8 cellular contexts compared by ENCODE assay signal in the genomic region with DNA sequence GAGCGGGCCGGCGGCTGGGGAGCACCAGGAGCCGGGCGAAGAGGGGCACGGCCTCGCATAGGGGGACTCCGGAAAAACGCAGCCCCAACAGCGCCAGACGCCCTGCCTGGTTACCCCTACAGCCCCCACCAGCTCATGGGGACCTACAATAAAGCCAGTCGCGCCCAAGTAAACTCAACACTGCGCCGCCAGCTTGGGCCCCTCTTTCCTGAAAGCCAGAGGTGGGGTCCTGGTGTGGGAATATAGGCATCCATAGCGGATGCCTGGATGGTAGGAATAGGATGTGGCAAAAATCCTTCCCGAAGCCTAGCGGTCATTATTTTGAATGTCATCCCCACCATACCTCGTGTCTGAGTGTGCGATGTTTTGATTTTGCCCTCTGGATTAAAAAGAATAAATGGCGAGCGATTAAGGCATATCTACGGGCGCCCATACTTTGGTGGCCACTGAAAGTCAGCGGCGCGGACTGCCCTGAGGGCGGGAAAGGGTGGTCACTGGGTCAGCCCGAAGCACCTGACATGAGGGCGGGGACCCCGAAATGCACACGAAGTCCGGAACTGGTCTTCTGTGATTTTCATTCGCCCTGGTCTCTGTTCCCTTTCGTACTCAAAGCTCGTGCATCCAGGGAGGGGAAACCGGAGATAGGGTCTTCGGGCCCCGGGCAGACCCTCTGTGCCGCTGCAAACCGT. TPM values are rescaled to one million over a fixed set of nuclear protein-coding genes. Genes with fewer than 3 reads are reported as not detected.
DNase-seq lines count a peak whose midpoint lies in the region; ATAC-seq and TF ChIP-seq lines count a peak whose summit lies in the region.

A gene with protein sequence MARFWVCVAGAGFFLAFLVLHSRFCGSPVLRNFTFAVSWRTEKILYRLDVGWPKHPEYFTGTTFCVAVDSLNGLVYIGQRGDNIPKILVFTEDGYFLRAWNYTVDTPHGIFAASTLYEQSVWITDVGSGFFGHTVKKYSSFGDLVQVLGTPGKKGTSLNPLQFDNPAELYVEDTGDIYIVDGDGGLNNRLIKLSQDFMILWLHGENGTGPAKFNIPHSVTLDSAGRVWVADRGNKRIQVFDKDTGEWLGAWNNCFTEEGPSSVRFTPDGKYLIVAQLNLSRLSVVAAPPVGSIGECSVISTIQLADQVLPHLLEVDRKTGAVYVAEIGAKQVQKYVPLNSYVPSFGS (plus strand): TSS at position 577 of the 689 bp plus-strand sequence. CDS start 184 bp downstream, outside the sequence.
Gene PROSER1, minus strand, starts transcription at position 210 of the 689 bp plus-strand sequence. CDS start 847 bp downstream, outside the sequence.

- POLR2A ChIA-PET in CD8-positive, alpha-beta T cell (lab: Charles Lee) = interaction anchor here (0.5 to 2.9 kb wide), 9 partner anchors 10 to 1978 kb away, joined by 3 to 15 read pairs (median 4); partner anchors contain the start of genes SUPT20H and UFM1

- H3K36me3 Mint-ChIP-seq in CD8-positive, alpha-beta T cell = peaks cover 26% of the 10 kb centered on the region
- H3K36me3 Mint-ChIP-seq in endodermal cell (ENCODE audit: low read depth) = peaks cover 6% of the 10 kb centered on the region

- intact Hi-C loops in CD8-positive, alpha-beta T cell (cut with DNase I, micrococcal nuclease) = loop anchor here (2.0 to 10.0 kb wide), 8 partner anchors 619 to 1981 kb away; partner anchors contain the start of genes SUPT20H (in 2 of the 2), COG6 (in 1 of the 2), FOXO1 (in 1 of the 2) and MRPS31 (in 1 of the 2)

- H3K27ac ChIP-seq in CD8-positive, alpha-beta T cell (ENCODE audit: low read depth, low read length) = peak within 1 kb of the TSS; percentile 79
- peak within 1 kb of the TSS; percentile 89 for H3K27ac ChIP-seq in endodermal cell (ENCODE audit: low read depth, low read length)

- H3K9me3 Mint-ChIP-seq in CD8-positive, alpha-beta T cell = no peaks in the 10 kb centered on the region
- no peaks in the 10 kb centered on the region for H3K9me3 Mint-ChIP-seq in endodermal cell

- no peaks in the 10 kb centered on the region for H3K36me3 ChIP-seq in CD8-positive, alpha-beta T cell (ENCODE audit: insufficient read depth, low read length)
- H3K36me3 ChIP-seq in NT2/D1 (ENCODE audit: insufficient read depth, insufficient read length, low read length) (peaks cover 3% of the 10 kb centered on the region), endodermal cell (ENCODE audit: control insufficient read depth, insufficient read depth, low read length) (no peaks in the 10 kb centered on the region)

- H3K4me3 Mint-ChIP-seq in CD8-positive, alpha-beta T cell = peak within 1 kb of the TSS; percentile 94
- H3K4me3 Mint-ChIP-seq in endodermal cell = peak within 1 kb of the TSS; percentile 90

- no peaks in the 10 kb centered on the region for H3K27me3 ChIP-seq in CD8-positive, alpha-beta T cell (ENCODE audit: insufficient read depth, low read length)
- H3K27me3 ChIP-seq in NT2/D1 (ENCODE audit: insufficient read depth, insufficient read length) = no peaks in the 10 kb centered on the region
- no peaks in the 10 kb centered on the region for H3K27me3 ChIP-seq in endodermal cell (ENCODE audit: control insufficient read depth, insufficient read depth, low read length, poor library complexity, severe bottlenecking)

- peak; percentile 76 to 95 (median 84) for DNase-seq in CD8-positive, alpha-beta T cell
- DNase-seq in HT-29 (ENCODE audit: low spot score) = peak; percentile 95
- peak; percentile 65 for DNase-seq in NT2/D1 (ENCODE audit: low read depth, low spot score)
- DNase-seq in activated CD8-positive, alpha-beta memory T cell treated with anti-CD3 and anti-CD28 coated beads, Interleukin-2, amount 50 U/mL, for 1 hour (ENCODE audit: extremely low read depth) = peak; percentile 81
- peak; percentile 93 for DNase-seq in endodermal cell
- DNase-seq in mesenteric fat pad (ENCODE audit: low spot score) = peak; percentile 94
- peak; percentile 63 for DNase-seq in stimulated activated CD8-positive, alpha-beta memory T cell treated with anti-CD3 and anti-CD28 coated beads, Interleukin-15, amount 100 ng/mL, for 24 hours (ENCODE audit: low read depth)

- H3K9ac ChIP-seq in NT2/D1 (ENCODE audit: insufficient read length, low read depth) (peak within 1 kb of the TSS; percentile 87), endodermal cell (ENCODE audit: extremely low read depth, low read length, poor library complexity, severe bottlenecking) (peak within 1 kb of the TSS; percentile 79)

- no peak for TF ChIP-seq CTCF in CD8-positive, alpha-beta T cell (IDR thresholded peaks at IDR 0.05)
- no peak for TF ChIP-seq CTCF in endodermal cell (conservative IDR thresholded peaks at IDR 0.05)

- CTCF ChIA-PET in CD8-positive, alpha-beta T cell (lab: Charles Lee) = interaction anchor here (1.1 kb wide), 1 partner anchor 10 kb away, joined by 4 read pairs; no protein-coding TSS in a partner anchor

- peak within 1 kb of the TSS; percentile 93 for H3K4me3 ChIP-seq in CD8-positive, alpha-beta T cell (ENCODE audit: low read depth, low read length)
- H3K4me3 ChIP-seq in NT2/D1 (ENCODE audit: insufficient read length, low read depth) = peak within 1 kb of the TSS; percentile 74
- peak within 1 kb of the TSS; percentile 96 for H3K4me3 ChIP-seq in endodermal cell (ENCODE audit: low read length)

- peaks cover 63% of the 10 kb centered on the region for H3K4me1 Mint-ChIP-seq in CD8-positive, alpha-beta T cell (ENCODE audit: low read depth)
- H3K4me1 Mint-ChIP-seq in endodermal cell = peaks cover 29% of the 10 kb centered on the region

- H3K4me1 ChIP-seq in CD8-positive, alpha-beta T cell (ENCODE audit: insufficient read depth, low read length) = peaks cover 30% of the 10 kb centered on the region
- no peaks in the 10 kb centered on the region for H3K4me1 ChIP-seq in NT2/D1 (ENCODE audit: insufficient read depth, insufficient read length)
- peaks cover 3% of the 10 kb centered on the region for H3K4me1 ChIP-seq in endodermal cell (ENCODE audit: control insufficient read depth, insufficient read depth, low read length)

- peak; percentile 89 for ATAC-seq in CD8-positive, alpha-beta T cell
- peak; percentile 49 for ATAC-seq in GM19468 (IDR thresholded peaks at IDR 0.05; ENCODE audit: extremely low read depth, unreplicated experiment)

- 0% methylated on average over 23 to 41 of the region's 41 CpGs for WGBS in endodermal cell (ENCODE audit: insufficient coverage in 1 of 2, insufficient read length in 1 of 2), 2 experiments

- no peaks in the 10 kb centered on the region for H3K9me3 ChIP-seq in CD8-positive, alpha-beta T cell (ENCODE audit: low read length)
- H3K9me3 ChIP-seq in NT2/D1 (ENCODE audit: insufficient read depth, low read length) (no peaks in the 10 kb centered on the region), endodermal cell (ENCODE audit: control insufficient read depth, low read length) (no peaks in the 10 kb centered on the region)

- H3K27me3 Mint-ChIP-seq in CD8-positive, alpha-beta T cell (ENCODE audit: low read depth) = no peaks in the 10 kb centered on the region
- no peaks in the 10 kb centered on the region for H3K27me3 Mint-ChIP-seq in endodermal cell (ENCODE audit: insufficient read depth)

- H3K27ac Mint-ChIP-seq in CD8-positive, alpha-beta T cell = peak within 1 kb of the TSS; percentile 99
- peak within 1 kb of the TSS; percentile 97 for H3K27ac Mint-ChIP-seq in endodermal cell

RNA-seq across cellular contexts. Expression of the first gene that starts in this region (rescaled TPM):
- 1 to 10 TPM; 8.2 to 9.3 TPM for total RNA-seq in CD8-positive, alpha-beta T cell
- total RNA-seq in HT-29 (2014; rRNA removed; shearing (Covaris generic)) = 11.3 and 13.3 TPM in 2 replicates
- total RNA-seq in endodermal cell = 10 to 100 TPM; 13.7 to 23.4 TPM
- polyA plus RNA-seq in endodermal cell (2013, experiment 1 of 2) = 23.2 TPM
- polyA plus RNA-seq in endodermal cell (2013, experiment 2 of 2) = 18.3 TPM
- total RNA-seq in mesenteric fat pad = 27.5 TPM

RNA-seq across cellular contexts. Expression of gene PROSER1, which starts in this region (rescaled TPM):
- total RNA-seq in CD8-positive, alpha-beta T cell = 10 to 100 TPM; 51.8 to 52.4 TPM
- 29.7 and 34.4 TPM in 2 replicates for total RNA-seq in HT-29 (2014; rRNA removed; shearing (Covaris generic))
- 10 to 100 TPM; 54.0 to 62.1 TPM for total RNA-seq in endodermal cell
- 52.4 TPM for polyA plus RNA-seq in endodermal cell (2013, experiment 1 of 2)
- 45.0 TPM for polyA plus RNA-seq in endodermal cell (2013, experiment 2 of 2)
- total RNA-seq in mesenteric fat pad = 21.0 TPM

Comparison
In these comparisons a context has a peak if more than half of its experiments do, and no peak if none do; other contexts are left out.
1. Peak in every context shown above with its lines: DNase-seq, ATAC-seq, H3K4me3 ChIP-seq and H3K27ac ChIP-seq.